In genomic region chr5:98786178-98786853, GRCh38 we compare ENCODE assay signal across 16 cellular contexts. TPM values are rescaled to one million over a fixed set of nuclear protein-coding genes. Genes with fewer than 3 reads are reported as not detected.
DNase-seq lines count a peak whose midpoint lies in the region; ATAC-seq and TF ChIP-seq lines count a peak whose summit lies in the region.
"Had no signal": no experiment of that assay in that cellular context is flagged by ENCODE, and none has a peak within 500 bp of the region (broad histone marks: within the 10 kb centered on the region; RNA-seq: fewer than 3 reads in every experiment).

No MANE protein-coding gene starts in this region.

- H3K4me1 ChIP-seq in SK-N-SH (ENCODE audit: control insufficient read depth in 1 of 2, insufficient read depth in 2 of 2, low read depth in 1 of 2, low read length in 1 of 2) (peaks cover 18 to 63% of the 10 kb centered on the region in 2 experiments; a peak in 3 of 4 replicates), esophagus squamous epithelium (peaks cover 47 to 100% (median 54%) of the 10 kb centered on the region in 3 donors), neural progenitor cell (peaks cover 62% of the 10 kb centered on the region)

- H3K9me2 ChIP-seq in SK-N-SH: no peaks in the 10 kb centered on the region

- intact Hi-C loops in esophagus squamous epithelium (cut with DNase I): no loop called here

- peak overlapping the region in 1 of 2 experiments; percentile 6; a peak in 1 of 4 replicates for H3K4me3 ChIP-seq in SK-N-SH (ENCODE audit: low read depth in 2 of 2, low read length in 1 of 2)
- H3K4me3 ChIP-seq in esophagus squamous epithelium: peak overlapping the region in 3 of 4 donors; percentile 6 to 31 (median 12)
- H3K4me3 ChIP-seq in neural progenitor cell: no peak overlapping the region
- H3K4me3 ChIP-seq: MG63, upper lobe of right lung had no signal

- H3K79me2 ChIP-seq in SK-N-SH (ENCODE audit: insufficient read depth): peaks cover 100% of the 10 kb centered on the region
- H3K79me2 ChIP-seq in neural progenitor cell (ENCODE audit: low read depth): peaks cover 100% of the 10 kb centered on the region

- H3K27ac Mint-ChIP-seq in neural progenitor cell: no peak overlapping the region
- H3K27ac Mint-ChIP-seq: activated CD4-positive, alpha-beta T cell treated with anti-CD3 and anti-CD28 coated beads, Interleukin-2, amount 10 ng/mL, durations not matched to agents 24 days and 14 days; activated T-helper 1 cell treated with anti-CD3 and anti-CD28 coated beads, Interleukin-12 subunit alpha, Interleukin-12 subunit beta, Interleukin-2, Interleukin-4 antibody, amounts not matched to agents 30 ng/mL and 10 ng/mL and 1 ng/mL, durations not matched to agents 14 hours and 24 hours and 36 hours; T-helper 1 cell treated with Interleukin-12 subunit alpha and Interleukin-12 subunit beta and Interleukin-4 antibody, amounts not matched to agents 30 μg/mL and 1 μg/mL, for 36 hours had no signal

- H3K9me3 ChIP-seq in SK-N-SH: no peaks in the 10 kb centered on the region
- no peaks in the 10 kb centered on the region for H3K9me3 ChIP-seq in esophagus squamous epithelium
- H3K9me3 ChIP-seq in neural progenitor cell (ENCODE audit: low read depth): no peaks in the 10 kb centered on the region
- H3K9me3 ChIP-seq: MG63, upper lobe of right lung had no signal

- H3K36me3 ChIP-seq in SK-N-SH (replicated peaks in 1 of 2; ENCODE audit: control insufficient read depth in 1 of 2, insufficient read depth in 2 of 2, low read length in 1 of 2) (peaks cover 57 to 79% of the 10 kb centered on the region in 2 experiments), esophagus squamous epithelium (peaks cover 0 to 10% (median 0%) of the 10 kb centered on the region in 3 donors), neural progenitor cell (peaks cover 17% of the 10 kb centered on the region)
- H3K36me3 ChIP-seq: upper lobe of right lung had no signal

- TF ChIP-seq POLR2A in esophagus squamous epithelium (IDR thresholded peaks at IDR 0.05): no peak

- H3K9ac ChIP-seq in SK-N-SH (no peak overlapping the region), neural progenitor cell (no peak overlapping the region)

- H3K27me3 Mint-ChIP-seq in neural progenitor cell (ENCODE audit: insufficient read depth, low read depth): no peaks in the 10 kb centered on the region

- H3K4me2 ChIP-seq in SK-N-SH (peak overlapping the region; percentile 47), neural progenitor cell (no peak overlapping the region)

- H3K9me3 Mint-ChIP-seq in neural progenitor cell: peaks cover 2% of the 10 kb centered on the region
- H3K9me3 Mint-ChIP-seq: activated CD4-positive, alpha-beta T cell treated with anti-CD3 and anti-CD28 coated beads, Interleukin-2, amount 10 ng/mL, durations not matched to agents 24 days and 14 days; activated T-helper 1 cell treated with anti-CD3 and anti-CD28 coated beads, Interleukin-12 subunit alpha, Interleukin-12 subunit beta, Interleukin-2, Interleukin-4 antibody, amounts not matched to agents 30 ng/mL and 10 ng/mL and 1 ng/mL, durations not matched to agents 14 hours and 24 hours and 36 hours; naive B cell; T-helper 1 cell treated with Interleukin-12 subunit alpha and Interleukin-12 subunit beta and Interleukin-4 antibody, amounts not matched to agents 30 μg/mL and 1 μg/mL, for 36 hours had no signal

- no peak for TF ChIP-seq CTCF in 22Rv1 (IDR thresholded peaks at IDR 0.05)
- no peak for TF ChIP-seq CTCF in SK-N-SH (IDR thresholded peaks at IDR 0.05)
- no peak for TF ChIP-seq CTCF in esophagus squamous epithelium (IDR thresholded peaks at IDR 0.05)
- no peak for TF ChIP-seq CTCF in neural progenitor cell (IDR thresholded peaks at IDR 0.05)

- CTCF ChIA-PET in SK-N-SH (lab: Yijun Ruan, JAX): interaction anchor here (0.6 to 24.4 kb wide), 4 partner anchors 10 to 56 kb away, joined by 3 to 409 read pairs (median 7); partner anchors contain the start of gene RGMB

- no peaks in the 10 kb centered on the region for H3K27me3 ChIP-seq in SK-N-SH (ENCODE audit: insufficient read depth)
- H3K27me3 ChIP-seq in esophagus squamous epithelium: no peaks in the 10 kb centered on the region
- H3K27me3 ChIP-seq in neural progenitor cell: no peaks in the 10 kb centered on the region
- H3K27me3 ChIP-seq: MG63, upper lobe of right lung had no signal

- H3K4me3 Mint-ChIP-seq in neural progenitor cell: no peak overlapping the region
- H3K4me3 Mint-ChIP-seq: activated CD4-positive, alpha-beta T cell treated with anti-CD3 and anti-CD28 coated beads, Interleukin-2, amount 10 ng/mL, durations not matched to agents 24 days and 14 days; activated T-helper 1 cell treated with anti-CD3 and anti-CD28 coated beads, Interleukin-12 subunit alpha, Interleukin-12 subunit beta, Interleukin-2, Interleukin-4 antibody, amounts not matched to agents 30 ng/mL and 10 ng/mL and 1 ng/mL, durations not matched to agents 14 hours and 24 hours and 36 hours; naive B cell; T-helper 1 cell treated with Interleukin-12 subunit alpha and Interleukin-12 subunit beta and Interleukin-4 antibody, amounts not matched to agents 30 μg/mL and 1 μg/mL, for 36 hours had no signal

- POLR2A ChIA-PET in SK-N-SH (lab: Yijun Ruan, JAX): no interaction called here

- no peak for TF ChIP-seq EP300 in SK-N-SH (IDR thresholded peaks at IDR 0.05; ENCODE audit: borderline replicate concordance in 1 of 2, low read depth in 1 of 2, low read length in 1 of 2)

- ATAC-seq in HG02885 (IDR thresholded peaks at IDR 0.05; ENCODE audit: poor library complexity, unreplicated experiment): no peak
- no peak for ATAC-seq in HG03097 (IDR thresholded peaks at IDR 0.05; ENCODE audit: low FRiP score, unreplicated experiment)
- ATAC-seq in HG03378 (IDR thresholded peaks at IDR 0.05; ENCODE audit: unreplicated experiment): no peak

- H3K4me1 Mint-ChIP-seq in neural progenitor cell: peaks cover 23% of the 10 kb centered on the region
- H3K4me1 Mint-ChIP-seq: activated CD4-positive, alpha-beta T cell treated with anti-CD3 and anti-CD28 coated beads, Interleukin-2, amount 10 ng/mL, durations not matched to agents 24 days and 14 days had no signal

- H3K36me3 Mint-ChIP-seq in neural progenitor cell: peaks cover 56% of the 10 kb centered on the region

- DNase-seq in SK-N-SH (no peak), esophagus squamous epithelium (lab: John Stamatoyannopoulos, UW) (no peak), neural progenitor cell (ENCODE audit: low spot score) (no peak), NCI-H524 (lab: John Stamatoyannopoulos, UW) (no peak)
- DNase-seq: activated CD4-positive, alpha-beta T cell treated with anti-CD3 and anti-CD28 coated beads, Interleukin-2, amount 10 ng/mL, durations not matched to agents 24 days and 14 days; MG63; naive B cell; NCI-H2171; stimulated activated CD4-positive, alpha-beta T cell treated with anti-CD3 and anti-CD28 coated beads, Interleukin-12 subunit alpha, Interleukin-12 subunit beta, amount 100 ng/mL, for 4 hours; upper lobe of right lung had no signal

- no peak overlapping the region for H2AFZ ChIP-seq in SK-N-SH (ENCODE audit: low read depth)
- H2AFZ ChIP-seq in neural progenitor cell (replicated peaks): no peak overlapping the region

- TF ChIP-seq RAD21 in SK-N-SH (IDR thresholded peaks at IDR 0.05; ENCODE audit: low read length): no peak

- 86% methylated on average over 4 of the region's 4 CpGs for WGBS in SK-N-SH (ENCODE audit: low lambda C conversion rate)
- WGBS in esophagus squamous epithelium, 2 donors: 14 to 25% methylated on average over 4 of the region's 4 CpGs

- H3K27ac ChIP-seq in 22Rv1 (peak overlapping the region; percentile 76), SK-N-SH (ENCODE audit: low read depth in 2 of 2, low read length in 1 of 2) (peak overlapping the region in 1 of 2 experiments; percentile 23; a peak in 1 of 4 replicates), esophagus squamous epithelium (peak overlapping the region; percentile 48 to 83 (median 79)), neural progenitor cell (peak overlapping the region; percentile 47)
- H3K27ac ChIP-seq: upper lobe of right lung had no signal

- H3F3A ChIP-seq in SK-N-SH (replicated peaks; ENCODE audit: insufficient read depth): peaks cover 42% of the 10 kb centered on the region
- H3F3A ChIP-seq in neural progenitor cell (ENCODE audit: low read depth): no peaks in the 10 kb centered on the region

- H4K20me1 ChIP-seq in SK-N-SH (ENCODE audit: insufficient read depth): peaks cover 100% of the 10 kb centered on the region
- H4K20me1 ChIP-seq in neural progenitor cell (ENCODE audit: low read depth): peaks cover 83% of the 10 kb centered on the region

TF ChIP-seq in SK-N-SH, 30 proteins besides CTCF, POLR2A, EP300 and RAD21:
- TF ChIP-seq ZBTB33 (IDR thresholded peaks at IDR 0.05; ENCODE audit: borderline replicate concordance, low read depth) (no peak), POLR2AphosphoS5 (IDR thresholded peaks at IDR 0.05; ENCODE audit: low read depth, low read length) (0 out of 2 replicates have a peak, but pooled peaks have one; percentile 18)
TF ChIP-seq in SK-N-SH: peak in this region for 1.

RNA-seq across cellular contexts. Expression of gene RGMB, which starts 12.9 kb away (rescaled TPM):
- polyA plus RNA-seq in SK-N-SH (2012; rRNA removed): 72.6 and 86.7 TPM in 2 replicates
- polyA plus RNA-seq in SK-N-SH (2012; cell fraction: cytosol; rRNA removed): 71.7 and 77.5 TPM in 2 replicates
- 242 and 373 TPM in 2 replicates for polyA plus RNA-seq in SK-N-SH (2012; cell fraction: nucleus; rRNA removed)
- total RNA-seq in esophagus squamous epithelium (10 to 100 TPM; 13.0 to 31.7 (median 14.2) TPM), neural progenitor cell (ENCODE audit: low replicate concordance) (27.4 and 33.8 TPM in 2 replicates)
